In the genomic region with DNA sequence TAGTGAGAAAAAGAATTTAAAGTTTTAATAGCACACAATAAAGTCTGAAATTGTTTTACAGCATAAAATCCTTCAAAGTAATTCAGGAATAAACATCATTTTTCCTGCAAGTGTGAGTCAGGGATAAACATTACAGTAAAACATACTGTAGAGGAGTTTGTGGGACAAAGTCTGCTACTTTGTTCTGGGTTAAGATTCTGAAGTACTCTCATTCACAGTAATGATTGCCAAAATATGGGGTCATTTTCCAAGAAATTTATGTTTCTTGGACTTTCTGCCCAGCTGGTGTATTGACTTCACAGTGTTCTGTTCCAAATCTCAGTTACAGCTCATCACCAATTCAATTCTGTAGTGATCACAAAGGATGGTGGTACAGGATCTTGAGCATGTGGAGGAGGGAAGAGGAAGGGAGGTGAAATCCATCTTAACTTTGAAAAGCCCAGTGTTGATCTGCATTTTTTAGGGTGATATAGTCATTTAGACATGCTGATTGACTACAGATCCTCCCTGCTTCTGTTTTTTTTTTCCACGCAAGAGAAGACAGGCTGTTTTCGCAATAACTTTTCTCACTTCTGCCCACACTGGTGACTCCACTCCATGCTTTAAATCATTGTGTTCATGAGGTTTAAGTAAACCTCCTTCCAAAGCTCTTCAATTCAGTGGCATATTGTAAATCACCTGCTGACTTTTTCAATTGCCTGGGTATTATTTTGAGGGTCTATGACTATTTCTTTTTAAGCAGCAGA, we compare ENCODE assay signal across 13 cellular contexts.
DNase-seq lines count a peak whose midpoint lies in the region; ATAC-seq, FAIRE-seq and TF ChIP-seq lines count a peak whose summit lies in the region.
"Had no signal": no experiment of that assay in that cellular context is flagged by ENCODE, and none has a peak within 500 bp of the region (broad histone marks: within the 10 kb centered on the region; RNA-seq: fewer than 3 reads in every experiment).

No MANE protein-coding gene starts in this region.

- H3K27ac ChIP-seq in H1 (ENCODE audit: low read depth, low read length): no peak overlapping the region
- no peak overlapping the region for H3K27ac ChIP-seq in naive thymus-derived CD4-positive, alpha-beta T cell (ENCODE audit: low read depth, low read length)

- H3K79me2 ChIP-seq in H1 (ENCODE audit: control insufficient read depth in 1 of 2, insufficient read depth in 2 of 2, low read length in 2 of 2): no peaks in the 10 kb centered on the region

- H3K4me1 ChIP-seq in H1 (replicated peaks in 1 of 4; ENCODE audit: control insufficient read depth in 3 of 4, insufficient read depth in 4 of 4, low read length in 3 of 4): peaks cover 0 to 4% (median 0%) of the 10 kb centered on the region in 4 experiments; a peak in 2 of 7 replicates
- H3K4me1 ChIP-seq in naive thymus-derived CD4-positive, alpha-beta T cell (ENCODE audit: control insufficient read depth in 2 of 2, insufficient read depth in 2 of 2, low read length in 2 of 2): no peaks in the 10 kb centered on the region

- H2BK120ac ChIP-seq in H1 (replicated peaks; ENCODE audit: low read depth, low read length): no peak overlapping the region

- no peaks in the 10 kb centered on the region for H3K23me2 ChIP-seq in H1 (ENCODE audit: low read depth, low read length)

- intact Hi-C loops in CD14-positive monocyte (cut with micrococcal nuclease): no loop called here
- intact Hi-C loops in naive thymus-derived CD4-positive, alpha-beta T cell (cut with micrococcal nuclease): no loop called here

- no peaks in the 10 kb centered on the region for H4K20me1 ChIP-seq in H1 (replicated peaks in 1 of 2; ENCODE audit: control insufficient read depth in 1 of 2, insufficient read depth in 2 of 2, low read length in 2 of 2)

- H2AFZ ChIP-seq in H1 (ENCODE audit: low read length): peak overlapping the region; percentile 76

- WGBS in H1 (ENCODE audit: extremely low coverage in 1 of 2, insufficient coverage in 1 of 2, insufficient read length in 1 of 2, insufficient replicate concordance in 2 of 2, low coverage in 1 of 2, low lambda C conversion rate in 2 of 2, missing lambda C conversion rate in 1 of 2), 2 experiments: 85% methylated on average over 2 of the region's 2 CpGs; no CpG with 5 or more reads in 1 of the 2 experiments

- CTCF ChIA-PET in H1 (lab: Charles Lee; ENCODE audit: partially characterized antibody): interaction anchor here (0.8 to 1.9 kb wide), 4 partner anchors 9 to 227 kb away, joined by 3 to 7 read pairs (median 4); no protein-coding TSS in a partner anchor
- CTCF ChIA-PET in naive thymus-derived CD4-positive, alpha-beta T cell (lab: Charles Lee): no interaction called here

- no peak overlapping the region for H2BK12ac ChIP-seq in H1 (ENCODE audit: low read depth, low read length)

- H2AK5ac ChIP-seq in H1 (ENCODE audit: low read depth, low read length): no peak overlapping the region

- no peak overlapping the region for H4K5ac ChIP-seq in H1 (ENCODE audit: insufficient read length, low read depth, low read length)

- no peaks in the 10 kb centered on the region for H3K36me3 ChIP-seq in H1 (ENCODE audit: control insufficient read depth in 2 of 4, insufficient read depth in 4 of 4, low read length in 3 of 4)
- H3K36me3 ChIP-seq in naive thymus-derived CD4-positive, alpha-beta T cell (ENCODE audit: control insufficient read depth in 2 of 3, insufficient read depth in 3 of 3, low read length in 3 of 3): no peaks in the 10 kb centered on the region

- H3K27me3 ChIP-seq in H1 (replicated peaks in 1 of 4; ENCODE audit: control insufficient read depth in 3 of 4, extremely low read depth in 1 of 4, insufficient read depth in 3 of 4, low read length in 3 of 4): no peaks in the 10 kb centered on the region
- peaks cover 0 to 3% of the 10 kb centered on the region in 2 donors for H3K27me3 ChIP-seq in naive thymus-derived CD4-positive, alpha-beta T cell (ENCODE audit: control insufficient read depth in 2 of 2, insufficient read depth in 2 of 2, low read length in 2 of 2)

- peaks cover 0 to 1% (median 0%) of the 10 kb centered on the region in 3 donors for H3K27me3 Mint-ChIP-seq in CD14-positive monocyte (ENCODE audit: low read depth in 3 of 3)
- peaks cover 5 to 14% (median 7%) of the 10 kb centered on the region in 5 donors for H3K27me3 Mint-ChIP-seq in naive thymus-derived CD4-positive, alpha-beta T cell
- peaks cover 0 to 5% of the 10 kb centered on the region in 2 donors for H3K27me3 Mint-ChIP-seq in stimulated activated naive B cell treated with anti-CD40 and anti-IgM and Interleukin-4, amounts not matched to agents 10 μg/mL and 1 μg/mL and 100 μg/mL, for 72 hours

- no peak overlapping the region for H3K4me3 ChIP-seq in H1 (ENCODE audit: extremely low read depth in 1 of 4, insufficient read depth in 2 of 4, low read depth in 3 of 4, low read length in 4 of 4)
- H3K4me3 ChIP-seq in naive thymus-derived CD4-positive, alpha-beta T cell (ENCODE audit: low read length): no peak overlapping the region

- DNase-seq in CD14-positive monocyte (ENCODE audit: low spot score) (no peak), NCI-H226 (peak; percentile 16), H1 (ENCODE audit: low read depth in 1 of 2, low spot score in 2 of 2) (no peak), NCI-H510A (lab: John Stamatoyannopoulos, UW) (no peak), cerebellar nuclear complex (lab: John Stamatoyannopoulos, UW) (no peak), NCI-H2081 treated with DMSO at 0.1 percent for 48 hours (lab: John Stamatoyannopoulos, UW) (no peak)
- no peak for DNase-seq in naive thymus-derived CD4-positive, alpha-beta T cell
- no peak for DNase-seq in stimulated activated naive B cell treated with anti-CD40 and anti-IgM and Interleukin-4, amounts not matched to agents 10 μg/mL and 1 μg/mL and 100 μg/mL, for 72 hours
- DNase-seq: activated CD8-positive, alpha-beta memory T cell treated with anti-CD3 and anti-CD28 coated beads, Interleukin-2, amount 50 U/mL, for 48 hours; CD8-positive, alpha-beta T cell; hippocampal formation; Kasumi-1; stimulated activated naive CD4-positive, alpha-beta T cell had no signal

- H3K18ac ChIP-seq in H1 (ENCODE audit: extremely low read depth, low read length): no peak overlapping the region

- no peak for TF ChIP-seq RAD21 in H1 (IDR thresholded peaks at IDR 0.05 in 1 of 2, conservative IDR thresholded peaks at IDR 0.05 in 1 of 2; ENCODE audit: low read depth in 2 of 2, low read length in 2 of 2)

- no peak overlapping the region for H4K91ac ChIP-seq in H1 (replicated peaks; ENCODE audit: insufficient read length, low read length)

- peaks cover 31% of the 10 kb centered on the region for H3K4me1 Mint-ChIP-seq in CD14-positive monocyte
- H3K4me1 Mint-ChIP-seq in naive thymus-derived CD4-positive, alpha-beta T cell: peaks cover 0 to 5% (median 0%) of the 10 kb centered on the region in 7 donors
- H3K4me1 Mint-ChIP-seq in stimulated activated naive B cell treated with anti-CD40 and anti-IgM and Interleukin-4, amounts not matched to agents 10 μg/mL and 1 μg/mL and 100 μg/mL, for 72 hours: peaks cover 2 to 10% of the 10 kb centered on the region in 2 donors

- no peak overlapping the region for H3K4me2 ChIP-seq in H1 (ENCODE audit: insufficient read depth in 1 of 2, low read depth in 2 of 2, low read length in 2 of 2)

- POLR2A ChIA-PET in H1 (lab: Charles Lee; ENCODE audit: partially characterized antibody): interaction anchor here (0.6 kb wide), 1 partner anchor 12 kb away, joined by 3 read pairs; no protein-coding TSS in a partner anchor
- POLR2A ChIA-PET in naive thymus-derived CD4-positive, alpha-beta T cell (lab: Charles Lee): no interaction called here

- H3K23ac ChIP-seq in H1 (ENCODE audit: insufficient read length): no peak overlapping the region

- TF ChIP-seq POLR2A in H1 (IDR thresholded peaks at IDR 0.05; ENCODE audit: control extremely low read depth in 1 of 2, low read depth in 2 of 2, low read length in 2 of 2): no peak

- H3K4me3 Mint-ChIP-seq in CD14-positive monocyte: no peak overlapping the region
- H3K4me3 Mint-ChIP-seq in naive thymus-derived CD4-positive, alpha-beta T cell: no peak overlapping the region
- no peak overlapping the region for H3K4me3 Mint-ChIP-seq in stimulated activated naive B cell treated with anti-CD40 and anti-IgM and Interleukin-4, amounts not matched to agents 10 μg/mL and 1 μg/mL and 100 μg/mL, for 72 hours
- H3K4me3 Mint-ChIP-seq: CD8-positive, alpha-beta T cell had no signal

- ATAC-seq in naive thymus-derived CD4-positive, alpha-beta T cell: peak; percentile 34
- ATAC-seq in stimulated activated naive B cell treated with anti-CD40 and anti-IgM and Interleukin-4, amounts not matched to agents 10 μg/mL and 1 μg/mL and 100 μg/mL, for 72 hours (replicated peaks): no peak
- ATAC-seq: CD8-positive, alpha-beta T cell had no signal

- H3K9ac ChIP-seq in H1 (replicated peaks in 1 of 4; ENCODE audit: extremely low read depth in 1 of 4, low read depth in 3 of 4, low read length in 3 of 4): no peak overlapping the region

- no peak for FAIRE-seq in H1 (lab: Jason Lieb, UNC)

- H2BK5ac ChIP-seq in H1 (ENCODE audit: low read depth, low read length): no peak overlapping the region

- H3K79me1 ChIP-seq in H1 (ENCODE audit: low read depth, low read length): no peaks in the 10 kb centered on the region

- no peaks in the 10 kb centered on the region for H3K36me3 Mint-ChIP-seq in CD14-positive monocyte
- H3K36me3 Mint-ChIP-seq in naive thymus-derived CD4-positive, alpha-beta T cell: no peaks in the 10 kb centered on the region
- no peaks in the 10 kb centered on the region for H3K36me3 Mint-ChIP-seq in stimulated activated naive B cell treated with anti-CD40 and anti-IgM and Interleukin-4, amounts not matched to agents 10 μg/mL and 1 μg/mL and 100 μg/mL, for 72 hours
- H3K36me3 Mint-ChIP-seq: CD8-positive, alpha-beta T cell had no signal

- no peak overlapping the region for H2BK15ac ChIP-seq in H1 (ENCODE audit: low read length)

- TF ChIP-seq CTCF in CD14-positive monocyte (IDR thresholded peaks at IDR 0.05) (no peak), H1 (IDR thresholded peaks at IDR 0.05; ENCODE audit: control extremely low read depth in 1 of 3, insufficient read depth in 1 of 3, low read depth in 1 of 3, low read length in 3 of 3) (no peak)

- no peak overlapping the region for H3K56ac ChIP-seq in H1 (replicated peaks; ENCODE audit: insufficient read length, low read depth, low read length)

- no peaks in the 10 kb centered on the region for H3K9me3 ChIP-seq in H1 (ENCODE audit: insufficient read depth in 2 of 2, low read depth in 1 of 2, low read length in 1 of 2)
- H3K9me3 ChIP-seq in naive thymus-derived CD4-positive, alpha-beta T cell (ENCODE audit: control insufficient read depth in 2 of 3, low read length in 3 of 3): no peaks in the 10 kb centered on the region

- H4K8ac ChIP-seq in H1 (ENCODE audit: extremely low read depth, insufficient read depth, low read length): no peak overlapping the region

- no peak overlapping the region for H3K4ac ChIP-seq in H1 (replicated peaks; ENCODE audit: insufficient read length, low read depth, low read length)

- H3K27ac Mint-ChIP-seq in CD14-positive monocyte: peak overlapping the region in 6 of 7 donors; percentile 58 to 83 (median 78)
- H3K27ac Mint-ChIP-seq in naive thymus-derived CD4-positive, alpha-beta T cell: no peak overlapping the region
- no peak overlapping the region for H3K27ac Mint-ChIP-seq in stimulated activated naive B cell treated with anti-CD40 and anti-IgM and Interleukin-4, amounts not matched to agents 10 μg/mL and 1 μg/mL and 100 μg/mL, for 72 hours
- H3K27ac Mint-ChIP-seq: CD8-positive, alpha-beta T cell had no signal

- no peak overlapping the region for H2BK20ac ChIP-seq in H1 (ENCODE audit: low read length)

- TF ChIP-seq EP300 in H1 (IDR thresholded peaks at IDR 0.05; ENCODE audit: borderline replicate concordance in 1 of 2, low read depth in 2 of 2, low read length in 2 of 2): no peak

- no peak overlapping the region for H3K14ac ChIP-seq in H1 (ENCODE audit: insufficient read length)

- H3K9me3 Mint-ChIP-seq in CD14-positive monocyte: peaks cover 0 to 4% (median 0%) of the 10 kb centered on the region in 7 donors
- no peaks in the 10 kb centered on the region for H3K9me3 Mint-ChIP-seq in naive thymus-derived CD4-positive, alpha-beta T cell
- no peaks in the 10 kb centered on the region for H3K9me3 Mint-ChIP-seq in stimulated activated naive B cell treated with anti-CD40 and anti-IgM and Interleukin-4, amounts not matched to agents 10 μg/mL and 1 μg/mL and 100 μg/mL, for 72 hours
- H3K9me3 Mint-ChIP-seq: CD8-positive, alpha-beta T cell had no signal

Comparison
In these comparisons a context has a peak if more than half of its experiments do, and no peak if none do; other contexts are left out.
1. H3K27ac Mint-ChIP-seq: peak in CD14-positive monocyte (6 of 7); none in naive thymus-derived CD4-positive, alpha-beta T cell (0 of 9) and stimulated activated naive B cell treated with anti-CD40 and anti-IgM and Interleukin-4, amounts not matched to agents 10 μg/mL and 1 μg/mL and 100 μg/mL, for 72 hours (single experiment).